Comparison of ENCODE assay signal across 14 cellular contexts in the genomic region with DNA sequence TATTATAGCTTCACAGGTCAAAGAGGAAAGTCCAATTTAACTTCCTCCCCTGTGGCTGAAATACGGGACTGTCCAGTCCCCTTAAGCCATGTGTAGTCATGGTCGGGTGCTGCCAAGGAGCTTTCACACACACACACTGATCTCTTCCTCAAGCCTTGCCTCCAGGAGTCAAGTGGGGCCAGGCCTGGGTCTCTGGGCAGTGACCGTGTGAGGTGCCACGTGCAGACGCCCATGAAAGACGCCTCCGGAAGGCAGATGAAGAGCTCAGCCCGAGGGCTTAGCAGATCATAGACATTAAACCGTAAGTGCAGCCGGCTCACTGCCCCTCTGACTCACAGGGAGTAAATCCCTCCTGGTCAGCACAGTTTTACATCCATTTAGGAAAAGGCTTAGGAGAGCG. TPM values are rescaled to one million over a fixed set of nuclear protein-coding genes. Genes with fewer than 3 reads are reported as not detected.
DNase-seq lines count a peak whose midpoint lies in the region; ATAC-seq and TF ChIP-seq lines count a peak whose summit lies in the region.
"Had no signal": no experiment of that assay in that cellular context is flagged by ENCODE, and none has a peak within 500 bp of the region (broad histone marks: within the 10 kb centered on the region; RNA-seq: fewer than 3 reads in every experiment).

No MANE protein-coding gene starts in this region.

- peaks cover 36% of the 10 kb centered on the region for H3K4me1 Mint-ChIP-seq in osteocyte (ENCODE audit: unreplicated experiment)
- H3K4me1 Mint-ChIP-seq: immature natural killer cell had no signal

- no peak overlapping the region for H3K4me3 Mint-ChIP-seq in osteocyte (ENCODE audit: unreplicated experiment)
- H3K4me3 Mint-ChIP-seq: immature natural killer cell, neural crest cell had no signal

- peaks cover 1% of the 10 kb centered on the region for H3K36me3 Mint-ChIP-seq in osteocyte (ENCODE audit: unreplicated experiment)

- no peak overlapping the region for H3K27ac ChIP-seq in coronary artery

- peak; percentile 85 for DNase-seq in ELR (ENCODE audit: low read depth)
- DNase-seq in RPMI7951 (ENCODE audit: low read depth) = peak; percentile 97
- DNase-seq in fibroblast of mammary gland (ENCODE audit: low read depth) = peak; percentile 28
- DNase-seq in osteocyte (ENCODE audit: extremely low spot score, unreplicated experiment) = no peak
- no peak for DNase-seq in NCI-H748 treated with DMSO at 0.1 percent for 48 hours (lab: John Stamatoyannopoulos, UW)
- DNase-seq in coronary artery (ENCODE audit: low spot score) = no peak
- DNase-seq in iPS-NIHi11 (ENCODE audit: low spot score) = no peak
- DNase-seq: immature natural killer cell; Karpas-422; NCI-H2171; stimulated activated CD4-positive, alpha-beta T cell treated with anti-CD3 and anti-CD28 coated beads, Interleukin-15, amount 100 ng/mL, for 24 hours; T1000 had no signal

- H3K27me3 Mint-ChIP-seq in osteocyte (ENCODE audit: unreplicated experiment) = peaks cover 17% of the 10 kb centered on the region

- no peak for ATAC-seq in GM21447 (IDR thresholded peaks at IDR 0.05; ENCODE audit: unreplicated experiment)

- no peaks in the 10 kb centered on the region for H3K9me3 Mint-ChIP-seq in osteocyte (ENCODE audit: unreplicated experiment)
- H3K9me3 Mint-ChIP-seq: immature natural killer cell, neural crest cell had no signal

- H3K4me3 ChIP-seq in fibroblast of mammary gland (ENCODE audit: control insufficient read depth, low read depth, low read length) = no peak overlapping the region
- no peak overlapping the region for H3K4me3 ChIP-seq in coronary artery

- TF ChIP-seq CTCF in fibroblast of mammary gland (conservative IDR thresholded peaks at IDR 0.05; ENCODE audit: control insufficient read depth, insufficient read depth, low read depth, low read length) = no peak
- TF ChIP-seq CTCF in osteocyte (IDR thresholded peaks at IDR 0.05) = no peak
- TF ChIP-seq CTCF in coronary artery (IDR thresholded peaks at IDR 0.05) = no peak

- peak overlapping the region; percentile 43 for H3K27ac Mint-ChIP-seq in osteocyte (ENCODE audit: unreplicated experiment)
- H3K27ac Mint-ChIP-seq: immature natural killer cell had no signal

RNA-seq across cellular contexts. Expression of a gene that starts 4.2 kb away (rescaled TPM):
- not detected in 2 replicates for total RNA-seq in RPMI7951 (2014; rRNA removed; shearing (Covaris generic))
- 0.68 and 0.97 TPM in 2 replicates for total RNA-seq in osteocyte

RNA-seq across cellular contexts. Expression of a gene that starts 41.6 kb away (rescaled TPM):
- 37.6 and 44.2 TPM in 2 replicates for total RNA-seq in RPMI7951 (2014; rRNA removed; shearing (Covaris generic))
- total RNA-seq in osteocyte = 38.8 and 39.6 TPM in 2 replicates

Comparison
In these comparisons a context has a peak if more than half of its experiments do, and no peak if none do; other contexts are left out.
1. DNase-seq: peak in ELR (single experiment), RPMI7951 (single experiment) and fibroblast of mammary gland (single experiment); none in osteocyte (single experiment), NCI-H748 treated with DMSO at 0.1 percent for 48 hours (single experiment), coronary artery (single experiment) and iPS-NIHi11 (single experiment).